ENCODE assay signal across 27 cellular contexts in genomic region chr2:68935471-68935870, GRCh38. TPM values are rescaled to one million over a fixed set of nuclear protein-coding genes. Genes with fewer than 3 reads are reported as not detected.
DNase-seq lines count a peak whose midpoint lies in the region; ATAC-seq, FAIRE-seq and TF ChIP-seq lines count a peak whose summit lies in the region.
"Had no signal": no experiment of that assay in that cellular context is flagged by ENCODE, and none has a peak within 500 bp of the region (broad histone marks: within the 10 kb centered on the region; RNA-seq: fewer than 3 reads in every experiment).

No MANE protein-coding gene starts in this region.

- DNase-seq in HTR-8/SVneo (ENCODE audit: insufficient read length, low spot score) (no peak), RPMI7951 (ENCODE audit: low read depth) (peak; percentile 10), esophagus muscularis mucosa (ENCODE audit: extremely low spot score) (peak; percentile 80), renal cortical epithelial cell (ENCODE audit: low read depth) (peak; percentile 40)
- no peak for DNase-seq in activated CD4-positive, alpha-beta T cell treated with anti-CD3 and anti-CD28 coated beads for 4 hours
- DNase-seq: AML-193; CD4-positive, alpha-beta T cell; Kasumi-1; MM.1S; NCI-H1694; NCI-H2081; NCI-H2227 treated with DMSO at 0.1 percent for 48 hours; NCI-H69; SK-N-SH; SW 1271 had no signal

- FAIRE-seq in HTR-8/SVneo (lab: Jason Lieb, UNC), result peak; percentile 38
- FAIRE-seq: A549, D721Med, G401.6, GM12878, K562 had no signal

- TF ChIP-seq POLR2A in esophagus muscularis mucosa (IDR thresholded peaks at IDR 0.05; ENCODE audit: low read depth), result no peak

- no peak overlapping the region for H3K4me3 ChIP-seq in esophagus muscularis mucosa
- H3K4me3 ChIP-seq: A549; BLaER1 treated with 17β-estradiol and CSF1 and Interleukin-3, amounts not matched to agents 10 nM and 100 nM; GM12878; K562 had no signal

- WGBS in esophagus muscularis mucosa, result 100% methylated on average over 5 of the region's 5 CpGs

- intact Hi-C loops in esophagus muscularis mucosa (cut with DNase I), result no loop called here

- TF ChIP-seq CTCF in esophagus muscularis mucosa (IDR thresholded peaks at IDR 0.05), result no peak

- no peaks in the 10 kb centered on the region for H3K9me3 ChIP-seq in esophagus muscularis mucosa

- ATAC-seq in GM21723 (IDR thresholded peaks at IDR 0.05; ENCODE audit: unreplicated experiment), result no peak
- ATAC-seq in GM19455 (IDR thresholded peaks at IDR 0.05; ENCODE audit: unreplicated experiment), result no peak
- ATAC-seq: GM12878, HCT116, K562 had no signal

- no peak for TF ChIP-seq EP300 in esophagus muscularis mucosa (IDR thresholded peaks at IDR 0.05)

- H3K27ac ChIP-seq in esophagus muscularis mucosa (replicated peaks in 1 of 4), result no peak overlapping the region
- H3K27ac ChIP-seq: BLaER1 treated with 17β-estradiol and CSF1 and Interleukin-3, amounts not matched to agents 10 nM and 100 nM; HL-60 had no signal

- no peaks in the 10 kb centered on the region for H3K36me3 ChIP-seq in esophagus muscularis mucosa
- H3K36me3 ChIP-seq: BLaER1 treated with 17β-estradiol and CSF1 and Interleukin-3, amounts not matched to agents 10 nM and 100 nM had no signal

- peaks cover 0 to 5% (median 0%) of the 10 kb centered on the region in 4 donors for H3K4me1 ChIP-seq in esophagus muscularis mucosa

- no peaks in the 10 kb centered on the region for H3K27me3 ChIP-seq in esophagus muscularis mucosa
- H3K27me3 ChIP-seq: BLaER1 treated with 17β-estradiol and CSF1 and Interleukin-3, amounts not matched to agents 10 nM and 100 nM had no signal

RNA-seq across cellular contexts. Expression of gene GKN2, which starts 17.2 kb away (rescaled TPM):
- total RNA-seq in RPMI7951 (2014; rRNA removed; shearing (Covaris generic)), result not detected in 2 replicates
- total RNA-seq in esophagus muscularis mucosa (not detected), renal cortical epithelial cell (not detected in 2 replicates)
- total RNA-seq: CD4-positive, alpha-beta T cell; GM12878; H4; K562 had no signal

RNA-seq across cellular contexts. Expression of gene GKN1, which starts 39.0 kb away (rescaled TPM):
- not detected in 2 replicates for total RNA-seq in RPMI7951 (2014; rRNA removed; shearing (Covaris generic))
- total RNA-seq in esophagus muscularis mucosa (not detected), renal cortical epithelial cell (not detected in 2 replicates)
- total RNA-seq: CD4-positive, alpha-beta T cell; Daoy; GM12878; H4; K562 had no signal

Comparison
In these comparisons a context has a peak if more than half of its experiments do, and no peak if none do; other contexts are left out.
1. DNase-seq: peak in RPMI7951 (single experiment), esophagus muscularis mucosa (single experiment) and renal cortical epithelial cell (single experiment); none in HTR-8/SVneo (single experiment) and activated CD4-positive, alpha-beta T cell treated with anti-CD3 and anti-CD28 coated beads for 4 hours (0 of 2).